In the genomic region with DNA sequence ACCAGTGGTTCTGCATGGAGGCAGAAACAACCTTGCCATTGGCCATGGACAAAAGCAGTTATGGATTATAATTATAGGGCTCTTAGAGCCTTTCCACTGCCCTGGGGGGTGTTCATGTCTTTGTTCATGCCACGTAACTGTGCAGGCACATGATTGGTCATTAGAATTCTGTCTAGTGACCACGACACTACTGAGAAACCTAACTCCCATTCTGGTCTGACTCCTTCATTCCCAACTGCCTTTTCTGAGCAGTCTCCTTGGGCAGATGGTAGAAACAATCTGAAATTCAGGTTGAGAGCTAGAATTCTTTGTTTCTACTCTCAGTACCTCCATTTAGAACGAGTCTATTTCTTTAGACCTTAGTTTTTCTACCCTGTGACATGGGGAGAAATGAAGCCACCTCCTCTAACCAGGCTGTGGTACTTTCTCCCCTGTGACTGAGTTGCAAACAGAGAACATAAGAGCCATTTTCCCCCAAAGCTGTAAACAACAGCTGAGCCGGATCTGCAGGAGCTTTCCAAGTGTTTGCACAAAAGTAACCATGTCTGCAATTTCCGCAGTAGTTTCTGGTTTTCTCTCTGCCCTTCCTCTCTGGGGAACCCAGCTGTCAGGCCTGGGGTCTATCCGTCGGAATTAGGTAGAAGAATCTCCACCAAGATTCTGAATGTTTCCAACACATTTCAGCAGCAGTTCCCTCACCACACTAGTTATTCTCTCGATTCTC, we compare ENCODE assay signal across 9 cellular contexts. TPM values are rescaled to one million over a fixed set of nuclear protein-coding genes. Genes with fewer than 3 reads are reported as not detected.
DNase-seq lines count a peak whose midpoint lies in the region; ATAC-seq and TF ChIP-seq lines count a peak whose summit lies in the region.
"Had no signal": no experiment of that assay in that cellular context is flagged by ENCODE, and none has a peak within 500 bp of the region (broad histone marks: within the 10 kb centered on the region; RNA-seq: fewer than 3 reads in every experiment).

No MANE protein-coding gene starts in this region.

- intact Hi-C loops in colonic mucosa (cut with DNase I) = no loop called here
- intact Hi-C loops in Caco-2 (cut with micrococcal nuclease; ENCODE audit: unreplicated experiment) = no loop called here

- DNase-seq in NCI-H2227 (lab: John Stamatoyannopoulos, UW; ENCODE audit: unreplicated experiment) (peak; percentile 45), colonic mucosa (no peak), Caco-2 (no peak), NCI-H748 treated with DMSO at 0.1 percent for 48 hours (lab: John Stamatoyannopoulos, UW) (no peak)
- DNase-seq: effector memory CD4-positive, alpha-beta T cell had no signal

- no peaks in the 10 kb centered on the region for H3K9me3 Mint-ChIP-seq in Caco-2 (ENCODE audit: unreplicated experiment)
- H3K9me3 Mint-ChIP-seq: naive B cell had no signal

- no peak overlapping the region for H3K4me3 Mint-ChIP-seq in Caco-2 (ENCODE audit: unreplicated experiment)
- H3K4me3 Mint-ChIP-seq: naive B cell had no signal

- H3K36me3 Mint-ChIP-seq in Caco-2 (ENCODE audit: insufficient read depth, unreplicated experiment) = peaks cover 4% of the 10 kb centered on the region

- POLR2A ChIA-PET in Caco-2 (lab: Charles Lee) = no interaction called here

- ATAC-seq in HG02571 (IDR thresholded peaks at IDR 0.05; ENCODE audit: unreplicated experiment) = no peak

- CTCF ChIA-PET in Caco-2 (lab: Charles Lee) = interaction anchor here (0.8 to 6.7 kb wide), 2 partner anchors 81 to 278 kb away, joined by 3 to 178 read pairs; no protein-coding TSS in a partner anchor

- no peaks in the 10 kb centered on the region for H3K9me3 ChIP-seq in colonic mucosa
- peaks cover 2% of the 10 kb centered on the region for H3K9me3 ChIP-seq in mesodermal cell (ENCODE audit: control insufficient read depth, low read length)
- no peaks in the 10 kb centered on the region for H3K9me3 ChIP-seq in thymus (ENCODE audit: control insufficient read depth)
- H3K9me3 ChIP-seq in Caco-2 = no peaks in the 10 kb centered on the region

- no peaks in the 10 kb centered on the region for H3K27me3 ChIP-seq in colonic mucosa
- H3K27me3 ChIP-seq in thymus (ENCODE audit: control insufficient read depth, insufficient read depth) = no peaks in the 10 kb centered on the region
- no peaks in the 10 kb centered on the region for H3K27me3 ChIP-seq in Caco-2 (replicated peaks; ENCODE audit: control insufficient read depth, insufficient read depth, low read length)

- H3K27me3 Mint-ChIP-seq in Caco-2 (ENCODE audit: insufficient read depth, unreplicated experiment) = peaks cover 3% of the 10 kb centered on the region
- H3K27me3 Mint-ChIP-seq: naive B cell had no signal

- H3K27ac ChIP-seq in colonic mucosa (peak overlapping the region; percentile 39), mesodermal cell (ENCODE audit: low read depth, low read length, severe bottlenecking) (peak overlapping the region; percentile 51), thymus (ENCODE audit: low read depth) (peak overlapping the region; percentile 66)

- WGBS in mesodermal cell (ENCODE audit: insufficient coverage in 2 of 2), 2 experiments = 96 to 98% methylated on average over 5 of the region's 8 CpGs
- WGBS in thymus = 59% methylated on average over 8 of the region's 8 CpGs

- no peak overlapping the region for H3K4me3 ChIP-seq in colonic mucosa
- no peak overlapping the region for H3K4me3 ChIP-seq in mesodermal cell (ENCODE audit: extremely low read depth, insufficient read depth, low read length, poor library complexity, severe bottlenecking)
- no peak overlapping the region for H3K4me3 ChIP-seq in thymus (ENCODE audit: low read length)
- no peak overlapping the region for H3K4me3 ChIP-seq in Caco-2 (ENCODE audit: low read depth, low read length)

- no peaks in the 10 kb centered on the region for H3K4me1 Mint-ChIP-seq in Caco-2 (ENCODE audit: low read depth, unreplicated experiment)

- no peak overlapping the region for H3K27ac Mint-ChIP-seq in Caco-2 (ENCODE audit: unreplicated experiment)

- no TSS peak for BruUV-seq in Caco-2 (replicated peaks; lab: Mats Ljungman, UMichigan)

- TF ChIP-seq CTCF in colonic mucosa (IDR thresholded peaks at IDR 0.05) = no peak
- TF ChIP-seq CTCF in Caco-2 (IDR thresholded peaks at IDR 0.05; ENCODE audit: insufficient read depth in 1 of 2, low read depth in 1 of 2, low read length in 1 of 2, severe bottlenecking in 1 of 2, unreplicated experiment in 1 of 2) = no peak

- H3K36me3 ChIP-seq in colonic mucosa = no peaks in the 10 kb centered on the region
- H3K36me3 ChIP-seq in mesodermal cell (ENCODE audit: control insufficient read depth, insufficient read depth, low read length) = peaks cover 97% of the 10 kb centered on the region
- no peaks in the 10 kb centered on the region for H3K36me3 ChIP-seq in thymus (ENCODE audit: control insufficient read depth, insufficient read depth)
- H3K36me3 ChIP-seq in Caco-2 (ENCODE audit: control insufficient read depth, insufficient read depth, low read length) = no peaks in the 10 kb centered on the region

- H3K9ac ChIP-seq in colonic mucosa (ENCODE audit: low read depth in 2 of 2, low read length in 2 of 2) = no peak overlapping the region

- H3K4me1 ChIP-seq in colonic mucosa (no peaks in the 10 kb centered on the region), mesodermal cell (ENCODE audit: control insufficient read depth, insufficient read depth, low read length, poor library complexity, severe bottlenecking) (peaks cover 14% of the 10 kb centered on the region), thymus (ENCODE audit: control insufficient read depth, insufficient read depth, low read length) (no peaks in the 10 kb centered on the region), Caco-2 (no peaks in the 10 kb centered on the region)

RNA-seq across cellular contexts. Expression of a gene that starts 37.7 kb away (rescaled TPM):
- total RNA-seq in colonic mucosa (10 to 100 TPM; 22.9 to 52.0 TPM), Caco-2 (2022) (95.1 and 107 TPM in 2 replicates)
- polyA plus RNA-seq in mesodermal cell (2013, experiment 1 of 2) = 64.4 TPM
- polyA plus RNA-seq in mesodermal cell (2013, experiment 2 of 2) = 55.4 TPM
- 21.2 TPM for polyA plus RNA-seq in thymus
